In the genomic region with DNA sequence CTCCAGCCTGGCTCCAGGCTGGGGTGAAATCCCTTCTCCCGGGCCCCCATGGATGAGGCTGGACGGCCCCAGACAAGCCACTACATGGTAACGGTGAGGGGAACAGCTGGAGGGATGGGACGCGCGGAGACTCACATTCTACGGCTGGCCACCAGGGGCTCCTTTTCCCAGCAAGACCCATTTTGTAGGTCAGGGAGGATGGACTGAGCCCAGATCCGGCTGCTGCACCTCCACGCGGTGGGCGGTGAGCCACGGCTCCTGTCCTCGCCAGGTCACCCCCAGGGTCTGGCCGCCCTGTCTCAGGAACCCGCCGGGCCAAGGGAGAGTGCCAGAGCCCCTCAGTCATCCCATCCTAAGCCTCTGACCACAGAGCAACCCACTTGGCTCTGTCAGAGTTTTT, we compare ENCODE assay signal across 18 cellular contexts.
"Had no signal": no experiment of that assay in that cellular context is flagged by ENCODE, and none has a peak within 500 bp of the region (broad histone marks: within the 10 kb centered on the region; RNA-seq: fewer than 3 reads in every experiment).

No MANE protein-coding gene starts in this region.

- H3K4me1 ChIP-seq: body of pancreas, colonic mucosa, esophagus muscularis mucosa, tibial nerve had no signal

- H3K27me3 Mint-ChIP-seq: activated CD4-positive, alpha-beta T cell treated with anti-CD3 and anti-CD28 coated beads, Interleukin-2, amount 10 ng/mL, durations not matched to agents 24 days and 14 days had no signal

- H3K27ac ChIP-seq: body of pancreas, colonic mucosa, esophagus muscularis mucosa, neutrophil, skin epidermis, tibial nerve had no signal

- H3K4me3 Mint-ChIP-seq: activated CD4-positive, alpha-beta T cell treated with anti-CD3 and anti-CD28 coated beads, Interleukin-2, amount 10 ng/mL, durations not matched to agents 24 days and 14 days; activated T-cell treated with anti-CD3 and anti-CD28 coated beads, Interleukin-2, amount 50 U/mL, for 72 hours; mesothelial cell of epicardium; T-helper 17 cell had no signal

- H3K27me3 ChIP-seq: body of pancreas, colonic mucosa had no signal

- H3K4me1 Mint-ChIP-seq: activated CD4-positive, alpha-beta T cell treated with anti-CD3 and anti-CD28 coated beads, Interleukin-2, amount 10 ng/mL, durations not matched to agents 24 days and 14 days; mesothelial cell of epicardium; T-helper 17 cell had no signal

- H3K36me3 Mint-ChIP-seq: mesothelial cell of epicardium had no signal

- H3K9me3 ChIP-seq: body of pancreas, colonic mucosa, neutrophil had no signal

- ATAC-seq: activated naive CD4-positive, alpha-beta T cell treated with anti-CD3 and anti-CD28 coated beads, Interleukin-2, amount 50 U/mL, for 72 hours; activated T-cell treated with anti-CD3 and anti-CD28 coated beads, Interleukin-2, amount 50 U/mL, for 72 hours; body of pancreas; T-helper 17 cell had no signal

- DNase-seq: activated CD4-positive, alpha-beta T cell treated with anti-CD3 and anti-CD28 coated beads, Interleukin-2, amount 10 ng/mL, durations not matched to agents 24 days and 14 days; activated CD4-positive, CD25-positive, alpha-beta regulatory T cell; activated CD8-positive, alpha-beta memory T cell treated with anti-CD3 and anti-CD28 coated beads, Interleukin-2, amount 50 U/mL, for 48 hours; activated gamma-delta T cell; activated T-cell treated with anti-CD3 and anti-CD28 coated beads, Interleukin-2, amount 50 U/mL, for 72 hours; colonic mucosa; hypothalamus; kidney glomerular epithelial cell; stimulated activated CD4-positive, alpha-beta T cell treated with anti-CD3 and anti-CD28 coated beads, Interleukin-4, amount 100 ng/mL, for 24 hours; stimulated activated naive CD4-positive, alpha-beta T cell; T-helper 17 cell had no signal

- H3K36me3 ChIP-seq: colonic mucosa, esophagus muscularis mucosa, neutrophil, tibial nerve had no signal

- H3K27ac Mint-ChIP-seq: activated CD4-positive, alpha-beta T cell treated with anti-CD3 and anti-CD28 coated beads, Interleukin-2, amount 10 ng/mL, durations not matched to agents 24 days and 14 days; activated naive CD4-positive, alpha-beta T cell treated with anti-CD3 and anti-CD28 coated beads, Interleukin-2, amount 50 U/mL, for 72 hours; activated T-cell treated with anti-CD3 and anti-CD28 coated beads, Interleukin-2, amount 50 U/mL, for 72 hours; mesothelial cell of epicardium; T-helper 17 cell had no signal

- H3K4me3 ChIP-seq: body of pancreas, colonic mucosa, esophagus muscularis mucosa, skin epidermis, tibial nerve had no signal
